12 cellular contexts compared by ENCODE assay signal in genomic region chr7:74478671-74479065, GRCh38. TPM values are rescaled to one million over a fixed set of nuclear protein-coding genes. Genes with fewer than 3 reads are reported as not detected.
DNase-seq lines count a peak whose midpoint lies in the region; ATAC-seq, FAIRE-seq and TF ChIP-seq lines count a peak whose summit lies in the region.
"Had no signal": no experiment of that assay in that cellular context is flagged by ENCODE, and none has a peak within 500 bp of the region (broad histone marks: within the 10 kb centered on the region; RNA-seq: fewer than 3 reads in every experiment).

No MANE protein-coding gene starts in this region.

- H3K27ac ChIP-seq in IMR-90 (ENCODE audit: insufficient read depth, low read length) (peak overlapping the region; percentile 38), muscle layer of colon (ENCODE audit: low read depth, low read length) (peak overlapping the region; percentile 88), thyroid gland (peak overlapping the region; percentile 79 to 99 (median 97))

- peak overlapping the region; percentile 51 for H4K91ac ChIP-seq in IMR-90 (ENCODE audit: insufficient read depth, low read depth, low read length)

- peaks cover 46% of the 10 kb centered on the region for H4K20me1 ChIP-seq in IMR-90 (ENCODE audit: insufficient read depth, low read length)

- intact Hi-C loops in IMR-90 (cut with micrococcal nuclease): no loop called here
- intact Hi-C loops in thyroid gland (cut with DNase I): no loop called here

- POLR2A ChIA-PET in IMR-90 (lab: Charles Lee; ENCODE audit: unreplicated experiment): no interaction called here

- TF ChIP-seq POLR2A in IMR-90 (IDR thresholded peaks at IDR 0.05; ENCODE audit: low read depth, low read length): no peak; the same call in 1 of the 2 replicates
- no peak for TF ChIP-seq POLR2A in thyroid gland (IDR thresholded peaks at IDR 0.05)

- TF ChIP-seq RAD21 in IMR-90 (IDR thresholded peaks at IDR 0.05; ENCODE audit: low read length): no peak

- peaks cover 57% of the 10 kb centered on the region for H3K4me1 ChIP-seq in IMR-90 (ENCODE audit: control insufficient read depth, insufficient read depth, low read length)
- H3K4me1 ChIP-seq in muscle layer of colon (ENCODE audit: insufficient read depth, low read length): peaks cover 64% of the 10 kb centered on the region
- peaks cover 62 to 89% of the 10 kb centered on the region in 2 donors for H3K4me1 ChIP-seq in thyroid gland

- no peak overlapping the region for H4K5ac ChIP-seq in IMR-90 (ENCODE audit: low read depth, low read length)

- H3K4ac ChIP-seq in IMR-90 (ENCODE audit: low read depth, low read length): peak overlapping the region; percentile 72

- no peaks in the 10 kb centered on the region for H3K27me3 Mint-ChIP-seq in chondrocyte (ENCODE audit: low read depth)

- TF ChIP-seq CTCF in IMR-90 (conservative IDR thresholded peaks at IDR 0.05; ENCODE audit: low read depth, low read length) (no peak), chondrocyte (IDR thresholded peaks at IDR 0.05) (no peak), thyroid gland (IDR thresholded peaks at IDR 0.05) (no peak)

- dilution Hi-C loops in IMR-90 (cut with HindIII; ENCODE audit: low sequenced_read_pairs, unreplicated experiment): no loop called here

- H3K4me3 ChIP-seq in IMR-90 (ENCODE audit: insufficient read depth, low read depth, low read length) (no peak overlapping the region), muscle layer of colon (ENCODE audit: low read depth in 1 of 2, low read length in 2 of 2) (no peak overlapping the region), thyroid gland (replicated peaks in 1 of 3) (no peak overlapping the region)

- no peak for FAIRE-seq in RCC 7860 (lab: Jason Lieb, UNC)

- H3K4me3 Mint-ChIP-seq in chondrocyte (ENCODE audit: unreplicated experiment): no peak overlapping the region
- H3K4me3 Mint-ChIP-seq: activated CD8-positive, alpha-beta T cell treated with anti-CD3 and anti-CD28 coated beads, Interleukin-2, amount 10 ng/mL, durations not matched to agents 7 days and 5 days; memory B cell had no signal

- H2AK9ac ChIP-seq in IMR-90 (replicated peaks; ENCODE audit: low read depth, low read length, poor library complexity): no peak overlapping the region

- peak overlapping the region; percentile 100 for H3K27ac Mint-ChIP-seq in chondrocyte (ENCODE audit: unreplicated experiment)
- H3K27ac Mint-ChIP-seq: activated CD8-positive, alpha-beta T cell treated with anti-CD3 and anti-CD28 coated beads, Interleukin-2, amount 10 ng/mL, durations not matched to agents 7 days and 5 days; memory B cell had no signal

- H2BK15ac ChIP-seq in IMR-90 (ENCODE audit: low read depth, low read length): no peak overlapping the region

- CTCF ChIA-PET in IMR-90 (lab: Yijun Ruan, JAX): no interaction called here

- H3K14ac ChIP-seq in IMR-90 (replicated peaks; ENCODE audit: low read depth, low read length): no peak overlapping the region

- 0 out of 2 replicates have a peak overlapping the region, but pooled peaks have one; percentile 33 for H2BK20ac ChIP-seq in IMR-90 (ENCODE audit: low read depth, low read length)

- peak overlapping the region; percentile 4 for H3K18ac ChIP-seq in IMR-90 (ENCODE audit: low read depth, low read length)

- H3K79me1 ChIP-seq in IMR-90 (ENCODE audit: low read depth in 1 of 2, low read length in 2 of 2): peaks cover 14 to 91% of the 10 kb centered on the region in 2 experiments

- no peaks in the 10 kb centered on the region for H3K27me3 ChIP-seq in IMR-90 (ENCODE audit: control insufficient read depth, insufficient read depth, low read length)
- H3K27me3 ChIP-seq in muscle layer of colon (ENCODE audit: control insufficient read depth in 1 of 2, insufficient read depth in 2 of 2, low read length in 2 of 2): no peaks in the 10 kb centered on the region
- no peaks in the 10 kb centered on the region for H3K27me3 ChIP-seq in thyroid gland

- no peaks in the 10 kb centered on the region for H3K9me3 Mint-ChIP-seq in chondrocyte (ENCODE audit: low read depth)
- H3K9me3 Mint-ChIP-seq: activated naive CD4-positive, alpha-beta T cell treated with anti-CD3 and anti-CD28 coated beads, Interleukin-2, amount 50 U/mL, for 72 hours; memory B cell had no signal

- no TSS peak for BruUV-seq in IMR-90 (replicated peaks; lab: Mats Ljungman, UMichigan)

- H2BK120ac ChIP-seq in IMR-90 (ENCODE audit: low read depth, low read length): peak overlapping the region; percentile 76; the same call in 1 of the 2 replicates

- H2AK5ac ChIP-seq in IMR-90 (ENCODE audit: low read depth, low read length): peak overlapping the region; percentile 66; the same call in 1 of the 2 replicates

- DNase-seq in IMR-90 (no peak), chondrocyte (ENCODE audit: low spot score) (no peak), thyroid gland (no peak), NCI-H2171 (lab: John Stamatoyannopoulos, UW) (no peak), CD1c-positive myeloid dendritic cell (ENCODE audit: extremely low spot score) (no peak), RCC 7860 (ENCODE audit: low spot score) (no peak), kidney tubule cell (ENCODE audit: low spot score) (no peak)
- DNase-seq: activated CD8-positive, alpha-beta T cell treated with anti-CD3 and anti-CD28 coated beads, Interleukin-2, amount 10 ng/mL, durations not matched to agents 7 days and 5 days; KG1 had no signal

- peaks cover 91% of the 10 kb centered on the region for H3K4me1 Mint-ChIP-seq in chondrocyte (ENCODE audit: low read depth)

- in situ Hi-C loops in IMR-90 (cut with MboI; ENCODE audit: low sequenced_read_pairs): no loop called here

- H2AFZ ChIP-seq in IMR-90 (replicated peaks; ENCODE audit: low read length, poor library complexity): no peak overlapping the region

- peak overlapping the region in 1 of 2 experiments; percentile 64; a peak in 1 of 4 replicates for H4K8ac ChIP-seq in IMR-90 (ENCODE audit: low read depth in 2 of 2, low read length in 2 of 2)

- no peak for ATAC-seq in IMR-90 (ENCODE audit: low read depth)
- ATAC-seq: activated CD8-positive, alpha-beta T cell treated with anti-CD3 and anti-CD28 coated beads, Interleukin-2, amount 10 ng/mL, durations not matched to agents 7 days and 5 days had no signal

- no peak overlapping the region for H3K56ac ChIP-seq in IMR-90 (ENCODE audit: extremely low read depth, insufficient read depth, low read length)

- peaks cover 26% of the 10 kb centered on the region for H3K9me1 ChIP-seq in IMR-90 (ENCODE audit: insufficient read depth, low read length)

- no peak overlapping the region for H3K4me2 ChIP-seq in IMR-90 (ENCODE audit: low read depth, low read length)

- H3K9ac ChIP-seq in IMR-90 (ENCODE audit: low read depth, low read length) (no peak overlapping the region), muscle layer of colon (ENCODE audit: low read length) (no peak overlapping the region)

- no peaks in the 10 kb centered on the region for H3K36me3 ChIP-seq in IMR-90 (ENCODE audit: control insufficient read depth, insufficient read depth, low read length)
- H3K36me3 ChIP-seq in muscle layer of colon (ENCODE audit: insufficient read depth, low read length): no peaks in the 10 kb centered on the region
- H3K36me3 ChIP-seq in thyroid gland: no peaks in the 10 kb centered on the region

- H3K23ac ChIP-seq in IMR-90 (ENCODE audit: low read depth, low read length): 0 out of 2 replicates have a peak overlapping the region, but pooled peaks have one; percentile 46

- H3K9me3 ChIP-seq in IMR-90 (ENCODE audit: control insufficient read depth, insufficient read depth, low read length) (no peaks in the 10 kb centered on the region), muscle layer of colon (ENCODE audit: low read length) (no peaks in the 10 kb centered on the region), thyroid gland (no peaks in the 10 kb centered on the region)

- 88% methylated on average over 3 of the region's 4 CpGs; no CpG with 5 or more reads in 1 of the 2 experiments for WGBS in IMR-90 (ENCODE audit: extremely low coverage in 2 of 2, insufficient read length in 1 of 2), 2 experiments
- WGBS in thyroid gland, 2 donors: 61 to 77% methylated on average over 4 of the region's 4 CpGs

- no peaks in the 10 kb centered on the region for H3K36me3 Mint-ChIP-seq in chondrocyte (ENCODE audit: low read depth)
- H3K36me3 Mint-ChIP-seq: activated naive CD4-positive, alpha-beta T cell treated with anti-CD3 and anti-CD28 coated beads, Interleukin-2, amount 50 U/mL, for 72 hours; memory B cell had no signal

- H2BK5ac ChIP-seq in IMR-90 (ENCODE audit: low read depth, low read length, poor library complexity, severe bottlenecking): peak overlapping the region; percentile 72

TF ChIP-seq in IMR-90, 13 proteins besides CTCF, POLR2A, EP300 and RAD21 (continues in another document):
- TF ChIP-seq, protein P1, sequence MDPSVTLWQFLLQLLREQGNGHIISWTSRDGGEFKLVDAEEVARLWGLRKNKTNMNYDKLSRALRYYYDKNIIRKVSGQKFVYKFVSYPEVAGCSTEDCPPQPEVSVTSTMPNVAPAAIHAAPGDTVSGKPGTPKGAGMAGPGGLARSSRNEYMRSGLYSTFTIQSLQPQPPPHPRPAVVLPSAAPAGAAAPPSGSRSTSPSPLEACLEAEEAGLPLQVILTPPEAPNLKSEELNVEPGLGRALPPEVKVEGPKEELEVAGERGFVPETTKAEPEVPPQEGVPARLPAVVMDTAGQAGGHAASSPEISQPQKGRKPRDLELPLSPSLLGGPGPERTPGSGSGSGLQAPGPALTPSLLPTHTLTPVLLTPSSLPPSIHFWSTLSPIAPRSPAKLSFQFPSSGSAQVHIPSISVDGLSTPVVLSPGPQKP (IDR thresholded peaks at IDR 0.05; ENCODE audit: borderline replicate concordance, low read depth, low read length): no peak
- no peak for TF ChIP-seq NFE2L2 (IDR thresholded peaks at IDR 0.05; ENCODE audit: low read depth, low read length)
- no peak for TF ChIP-seq MAFK (IDR thresholded peaks at IDR 0.05; ENCODE audit: low read depth, low read length)
- TF ChIP-seq RCOR1 (IDR thresholded peaks at IDR 0.05; ENCODE audit: insufficient replicate concordance, low read length): no peak
- TF ChIP-seq MAZ (IDR thresholded peaks at IDR 0.05; ENCODE audit: borderline replicate concordance, low read depth, low read length): no peak
- TF ChIP-seq MXI1 (IDR thresholded peaks at IDR 0.05; ENCODE audit: borderline replicate concordance, low read depth, low read length): no peak
- no peak for TF ChIP-seq USF2 (IDR thresholded peaks at IDR 0.05; ENCODE audit: low read depth, low read length)

RNA-seq across cellular contexts. Expression of gene GTF2IRD1, which starts 25.0 kb away (rescaled TPM):
- total RNA-seq in IMR-90 (2012; rRNA removed) (4.1 and 5.0 TPM in 2 replicates), chondrocyte (32.4 to 48.5 TPM (median 46.5 TPM) in 3 replicates), thyroid gland (10 to 100 TPM; 28.1 to 41.1 (median 31.0) TPM)
- 21.9 and 22.6 TPM in 2 replicates for polyA plus RNA-seq in IMR-90 (2012; rRNA removed)
- 19.6 and 26.0 TPM in 2 replicates for polyA plus RNA-seq in IMR-90 (2012; cell fraction: cytosol; rRNA removed)
- 27.5 and 33.3 TPM in 2 replicates for polyA plus RNA-seq in IMR-90 (2012; cell fraction: nucleus; rRNA removed; ENCODE audit: low replicate concordance)
- total RNA-seq: activated CD8-positive, alpha-beta T cell treated with anti-CD3 and anti-CD28 coated beads, Interleukin-2, amount 10 ng/mL, durations not matched to agents 7 days and 5 days had no signal

Comparison
In these comparisons a context has a peak if more than half of its experiments do, and no peak if none do; other contexts are left out.
1. H3K27ac ChIP-seq: peak in every context shown above with its lines; median percentile 97 in thyroid gland; 88 in muscle layer of colon; 38 in IMR-90.